10 cellular contexts compared by ENCODE assay signal in the genomic region with DNA sequence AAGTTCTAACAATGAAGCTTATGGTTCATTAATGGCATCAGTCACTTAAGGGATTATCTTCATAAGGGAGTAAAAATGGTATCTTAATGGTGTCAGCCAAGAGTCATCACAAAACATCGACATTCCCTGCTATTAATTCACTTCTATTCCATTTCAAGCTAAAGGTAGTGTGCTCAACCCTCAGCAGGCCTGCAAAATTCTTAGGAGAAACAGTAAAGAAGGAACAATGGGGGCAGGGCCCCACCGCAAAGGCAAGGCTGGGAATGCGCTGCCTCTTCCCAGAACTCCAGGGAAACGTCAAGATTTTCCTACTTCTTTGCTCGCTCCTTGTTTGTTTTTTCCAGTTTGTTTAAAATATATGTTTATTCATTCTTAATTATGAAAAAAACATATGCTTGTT.
DNase-seq lines count a peak whose midpoint lies in the region; ATAC-seq and TF ChIP-seq lines count a peak whose summit lies in the region.
"Had no signal": no experiment of that assay in that cellular context is flagged by ENCODE, and none has a peak within 500 bp of the region (broad histone marks: within the 10 kb centered on the region; RNA-seq: fewer than 3 reads in every experiment).

No MANE protein-coding gene starts in this region.

- CTCF ChIA-PET in Caco-2 (lab: Charles Lee), result no interaction called here
- CTCF ChIA-PET in PC-9 (lab: Charles Lee), result interaction anchor here (0.6 to 1.2 kb wide), 3 partner anchors 254 to 285 kb away, joined by 3 to 9 read pairs (median 3); no protein-coding TSS in a partner anchor

- no peak overlapping the region for H3K9ac ChIP-seq in rectal smooth muscle tissue (ENCODE audit: low read length)

- H3K4me3 ChIP-seq in Caco-2 (ENCODE audit: low read depth, low read length) (no peak overlapping the region; the same call in 1 of the 2 replicates), PC-9 (no peak overlapping the region), fibroblast of villous mesenchyme (ENCODE audit: low read depth, low read length) (peak overlapping the region; percentile 48), rectal smooth muscle tissue (ENCODE audit: low read length) (peak overlapping the region; percentile 30)
- H3K4me3 ChIP-seq: skin epidermis had no signal

- TF ChIP-seq CTCF in Caco-2 (IDR thresholded peaks at IDR 0.05; ENCODE audit: insufficient read depth in 1 of 2, low read depth in 1 of 2, low read length in 1 of 2, severe bottlenecking in 1 of 2, unreplicated experiment in 1 of 2), result no peak
- no peak for TF ChIP-seq CTCF in PC-9 (conservative IDR thresholded peaks at IDR 0.05)
- TF ChIP-seq CTCF in fibroblast of villous mesenchyme (IDR thresholded peaks at IDR 0.05; ENCODE audit: insufficient read depth, low read depth, low read length), result no peak

- H3K79me2 ChIP-seq in PC-9 (ENCODE audit: low read depth), result no peaks in the 10 kb centered on the region

- H4K20me1 ChIP-seq in PC-9 (ENCODE audit: insufficient read depth), result no peaks in the 10 kb centered on the region

- no peaks in the 10 kb centered on the region for H3F3A ChIP-seq in PC-9 (ENCODE audit: insufficient read depth, low read depth)

- POLR2A ChIA-PET in Caco-2 (lab: Charles Lee), result no interaction called here
- POLR2A ChIA-PET in PC-9 (lab: Charles Lee; ENCODE audit: unreplicated experiment), result no interaction called here

- no peaks in the 10 kb centered on the region for H3K9me3 Mint-ChIP-seq in Caco-2 (ENCODE audit: unreplicated experiment)
- H3K9me3 Mint-ChIP-seq: stimulated activated naive CD8-positive, alpha-beta T cell treated with anti-CD3 and anti-CD28 coated beads, Interleukin-15, amount 100 ng/mL, for 72 hours had no signal

- H2AFZ ChIP-seq in PC-9, result peak overlapping the region; percentile 63; the same call in 1 of the 2 replicates

- H3K27me3 Mint-ChIP-seq in Caco-2 (ENCODE audit: insufficient read depth, unreplicated experiment), result no peaks in the 10 kb centered on the region

- ATAC-seq in HG02870 (IDR thresholded peaks at IDR 0.05; ENCODE audit: unreplicated experiment) (no peak), GM21367 (IDR thresholded peaks at IDR 0.05; ENCODE audit: unreplicated experiment) (no peak), HG03432 (IDR thresholded peaks at IDR 0.05; ENCODE audit: unreplicated experiment) (no peak), HG02642 (IDR thresholded peaks at IDR 0.05; ENCODE audit: poor library complexity, unreplicated experiment) (no peak)

- peak overlapping the region; percentile 8 for H3K27ac Mint-ChIP-seq in Caco-2 (ENCODE audit: unreplicated experiment)
- H3K27ac Mint-ChIP-seq: stimulated activated naive CD8-positive, alpha-beta T cell treated with anti-CD3 and anti-CD28 coated beads, Interleukin-15, amount 100 ng/mL, for 72 hours had no signal

- no peak overlapping the region for H3K27ac ChIP-seq in PC-9
- H3K27ac ChIP-seq in rectal smooth muscle tissue (ENCODE audit: low read depth, low read length), result no peak overlapping the region
- H3K27ac ChIP-seq: skin epidermis had no signal

- no peaks in the 10 kb centered on the region for H3K9me3 ChIP-seq in Caco-2
- H3K9me3 ChIP-seq in PC-9 (ENCODE audit: insufficient read depth, low read depth), result no peaks in the 10 kb centered on the region

- no peaks in the 10 kb centered on the region for H3K27me3 ChIP-seq in Caco-2 (replicated peaks; ENCODE audit: control insufficient read depth, insufficient read depth, low read length)
- H3K27me3 ChIP-seq in PC-9 (ENCODE audit: insufficient read depth, low read depth), result no peaks in the 10 kb centered on the region
- H3K27me3 ChIP-seq in rectal smooth muscle tissue (ENCODE audit: control insufficient read depth, insufficient read depth, low read length), result no peaks in the 10 kb centered on the region

- peak overlapping the region; percentile 69 for H3K4me3 Mint-ChIP-seq in Caco-2 (ENCODE audit: unreplicated experiment)

- peak overlapping the region; percentile 69 for H3K4me2 ChIP-seq in PC-9

- H3K4me1 Mint-ChIP-seq in Caco-2 (ENCODE audit: low read depth, unreplicated experiment), result peaks cover 7% of the 10 kb centered on the region

- H3K4me1 ChIP-seq in Caco-2, result no peaks in the 10 kb centered on the region
- peaks cover 8% of the 10 kb centered on the region for H3K4me1 ChIP-seq in PC-9 (replicated peaks; ENCODE audit: insufficient read depth)
- H3K4me1 ChIP-seq in rectal smooth muscle tissue (ENCODE audit: control insufficient read depth, insufficient read depth, low read length), result peaks cover 6% of the 10 kb centered on the region

- H3K36me3 ChIP-seq in Caco-2 (ENCODE audit: control insufficient read depth, insufficient read depth, low read length), result no peaks in the 10 kb centered on the region
- H3K36me3 ChIP-seq in PC-9 (ENCODE audit: low read depth), result no peaks in the 10 kb centered on the region
- H3K36me3 ChIP-seq in rectal smooth muscle tissue (ENCODE audit: control insufficient read depth, insufficient read depth, low read length), result no peaks in the 10 kb centered on the region

- no peaks in the 10 kb centered on the region for H3K9me2 ChIP-seq in PC-9 (ENCODE audit: insufficient read depth)

- intact Hi-C loops in Caco-2 (cut with micrococcal nuclease; ENCODE audit: unreplicated experiment) (loop anchor here (1.0 kb wide), 2 partner anchors 253 to 284 kb away; no protein-coding TSS in a partner anchor), PC-9 (cut with micrococcal nuclease; ENCODE audit: unreplicated experiment) (loop anchor here (1.0 to 10.0 kb wide), 5 partner anchors 253 to 726 kb away; partner anchors contain the start of genes EIF2A and SERP1)

- no TSS peak for BruUV-seq in Caco-2 (replicated peaks; lab: Mats Ljungman, UMichigan)
- no TSS peak for BruUV-seq in PC-9 (replicated peaks; lab: Mats Ljungman, UMichigan)

- DNase-seq in Caco-2, result no peak
- DNase-seq in PC-9, result no peak
- no peak for DNase-seq in fibroblast of villous mesenchyme (ENCODE audit: low read depth)

- no peaks in the 10 kb centered on the region for H3K36me3 Mint-ChIP-seq in Caco-2 (ENCODE audit: insufficient read depth, unreplicated experiment)

Comparison
In these comparisons a context has a peak if more than half of its experiments do, and no peak if none do; other contexts are left out.
1. H3K4me3 ChIP-seq: peak in fibroblast of villous mesenchyme (single experiment) and rectal smooth muscle tissue (single experiment); none in Caco-2 (single experiment) and PC-9 (single experiment).